ENCODE assay signal across 18 cellular contexts in the genomic region with DNA sequence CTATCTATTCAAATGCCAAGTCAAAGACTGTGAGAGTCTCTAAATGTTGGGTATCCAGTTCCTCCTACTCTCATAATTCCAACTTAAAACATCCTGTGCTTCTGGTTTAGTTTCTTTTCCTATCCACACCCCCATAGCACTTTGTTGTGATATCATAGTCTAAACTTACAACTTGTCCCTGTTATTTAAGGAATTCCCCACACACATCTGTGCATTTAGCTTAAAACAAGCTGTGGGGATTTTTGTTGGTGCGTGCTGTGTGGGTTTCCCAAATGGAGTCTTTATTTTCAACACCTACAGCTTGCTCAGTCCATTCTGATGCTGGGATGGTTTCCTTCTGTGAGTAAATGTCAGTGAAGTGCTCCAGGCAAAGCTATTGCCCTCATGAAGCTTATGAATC.
"Had no signal": no experiment of that assay in that cellular context is flagged by ENCODE, and none has a peak within 500 bp of the region (broad histone marks: within the 10 kb centered on the region; RNA-seq: fewer than 3 reads in every experiment).

No MANE protein-coding gene starts in this region.

- H3K9me3 Mint-ChIP-seq: neural progenitor cell had no signal

- H3K4me1 Mint-ChIP-seq: natural killer cell had no signal

- H3K9me3 ChIP-seq: heart left ventricle, mucosa of descending colon, sigmoid colon, thoracic aorta, transverse colon had no signal

- H3K4me2 ChIP-seq: neural progenitor cell had no signal

- H3K27ac ChIP-seq: heart left ventricle, neural progenitor cell, parathyroid adenoma, sigmoid colon, thoracic aorta, transverse colon had no signal

- DNase-seq: effector memory CD4-positive, alpha-beta T cell; heart left ventricle; mammary epithelial cell; mucosa of descending colon; natural killer cell; nucleus accumbens; sigmoid colon; small intestine; stimulated activated CD4-positive, alpha-beta T cell treated with anti-CD3 and anti-CD28 coated beads, Interleukin-2, amount 100 ng/mL, for 48 hours; transverse colon had no signal

- H3K4me1 ChIP-seq: neural progenitor cell, parathyroid adenoma, sigmoid colon, transverse colon had no signal

- H3K27ac Mint-ChIP-seq: natural killer cell; neural progenitor cell; stimulated activated naive CD8-positive, alpha-beta T cell treated with anti-CD3 and anti-CD28 coated beads, Interleukin-15, Interleukin-2, amounts not matched to agents 100 ng/mL and 50 ng/mL, for 24 hours had no signal

- ATAC-seq: esophagus mucosa, heart left ventricle, natural killer cell had no signal

- H3K36me3 Mint-ChIP-seq: natural killer cell, neural progenitor cell had no signal

- H3K4me3 ChIP-seq: heart left ventricle, mucosa of descending colon, neural progenitor cell, sigmoid colon, thoracic aorta, transverse colon had no signal

- H3K36me3 ChIP-seq: heart left ventricle, neural progenitor cell, sigmoid colon, thoracic aorta, transverse colon had no signal

- H3K79me2 ChIP-seq: parathyroid adenoma had no signal

- H3K27me3 ChIP-seq: heart left ventricle, neural progenitor cell, sigmoid colon, transverse colon had no signal

- H3K9ac ChIP-seq: neural progenitor cell, parathyroid adenoma had no signal

- FAIRE-seq: endometrium, frontal cortex, islet of Langerhans, small intestine had no signal

- H2AFZ ChIP-seq: neural progenitor cell, parathyroid adenoma had no signal

- H3K4me3 Mint-ChIP-seq: natural killer cell; neural progenitor cell; stimulated activated naive CD8-positive, alpha-beta T cell treated with anti-CD3 and anti-CD28 coated beads, Interleukin-15, Interleukin-2, amounts not matched to agents 100 ng/mL and 50 ng/mL, for 24 hours had no signal
